Comparison of ENCODE assay signal across 16 cellular contexts in the genomic region with DNA sequence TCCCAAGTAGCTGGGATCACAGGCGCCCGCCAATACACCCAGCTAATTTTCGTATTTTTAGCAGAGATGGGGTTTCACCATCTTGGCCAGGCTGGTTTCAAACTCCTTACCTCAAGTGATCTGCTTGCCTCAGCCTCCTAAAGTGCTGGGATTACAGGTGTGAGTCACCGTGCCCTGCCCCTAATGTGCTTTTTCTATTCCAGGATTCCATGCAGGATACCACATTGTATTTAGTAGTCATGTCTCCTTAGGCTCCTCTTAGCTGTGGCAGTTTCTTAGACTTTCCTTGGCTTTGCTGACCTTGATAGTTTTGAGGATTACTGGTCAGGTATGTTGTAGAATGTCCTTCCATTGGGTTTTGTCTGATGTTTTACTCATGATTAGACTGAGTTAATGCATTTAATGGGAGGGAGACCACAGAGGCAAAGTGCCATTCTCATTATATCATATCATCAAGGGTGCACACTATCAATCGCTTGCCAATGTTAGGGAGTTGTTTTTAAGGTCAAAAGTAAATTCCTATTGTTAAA. TPM values are rescaled to one million over a fixed set of nuclear protein-coding genes. Genes with fewer than 3 reads are reported as not detected.
DNase-seq lines count a peak whose midpoint lies in the region; ATAC-seq lines count a peak whose summit lies in the region.
"Had no signal": no experiment of that assay in that cellular context is flagged by ENCODE, and none has a peak within 500 bp of the region (broad histone marks: within the 10 kb centered on the region; RNA-seq: fewer than 3 reads in every experiment).

No MANE protein-coding gene starts in this region.

- no peak for DNase-seq in activated naive CD4-positive, alpha-beta T cell (lab: John Stamatoyannopoulos, UW)
- DNase-seq in T-cell: no peak
- no peak for DNase-seq in central memory CD8-positive, alpha-beta T cell (ENCODE audit: low spot score in 2 of 2)
- no peak for DNase-seq in stimulated activated naive B cell treated with anti-CD40 and anti-IgM and Interleukin-4, amounts not matched to agents 10 μg/mL and 1 μg/mL and 100 μg/mL, for 72 hours
- DNase-seq in DMS114 treated with DMSO at 0.1 percent for 48 hours (lab: John Stamatoyannopoulos, UW; ENCODE audit: unreplicated experiment): no peak
- no peak for DNase-seq in NCI-H82 (lab: John Stamatoyannopoulos, UW)
- DNase-seq: COR-L47, EL, left ventricle myocardium inferior, NCI-H1694 treated with DMSO at 0.1 percent for 48 hours, NCI-H446 treated with DMSO at 0.1 percent for 48 hours, right lobe of liver, SIG-M5, T1000 had no signal

- POLR2A ChIA-PET in T-cell (lab: Charles Lee): interaction anchor here (0.6 to 4.8 kb wide), 4 partner anchors 35 to 127 kb away, joined by 3 to 185 read pairs (median 6); a partner anchor contains a TSS

- no peaks in the 10 kb centered on the region for H3K27me3 Mint-ChIP-seq in activated naive CD4-positive, alpha-beta T cell treated with anti-CD3 and anti-CD28 coated beads, Interleukin-2, amount 50 U/mL, for 24 hours
- no peaks in the 10 kb centered on the region for H3K27me3 Mint-ChIP-seq in T-cell
- H3K27me3 Mint-ChIP-seq in central memory CD8-positive, alpha-beta T cell: no peaks in the 10 kb centered on the region
- no peaks in the 10 kb centered on the region for H3K27me3 Mint-ChIP-seq in stimulated activated naive B cell treated with anti-CD40 and anti-IgM and Interleukin-4, amounts not matched to agents 10 μg/mL and 1 μg/mL and 100 μg/mL, for 72 hours

- H3K4me1 Mint-ChIP-seq in activated naive CD4-positive, alpha-beta T cell treated with anti-CD3 and anti-CD28 coated beads, Interleukin-2, amount 50 U/mL, for 24 hours: peaks cover 87% of the 10 kb centered on the region
- peaks cover 64 to 82% (median 78%) of the 10 kb centered on the region in 3 donors for H3K4me1 Mint-ChIP-seq in T-cell
- H3K4me1 Mint-ChIP-seq in central memory CD8-positive, alpha-beta T cell: peaks cover 46% of the 10 kb centered on the region
- H3K4me1 Mint-ChIP-seq in stimulated activated naive B cell treated with anti-CD40 and anti-IgM and Interleukin-4, amounts not matched to agents 10 μg/mL and 1 μg/mL and 100 μg/mL, for 72 hours: peaks cover 49 to 75% of the 10 kb centered on the region in 2 donors

- H3K9me3 Mint-ChIP-seq in activated naive CD4-positive, alpha-beta T cell treated with anti-CD3 and anti-CD28 coated beads, Interleukin-2, amount 50 U/mL, for 24 hours: peaks cover 16% of the 10 kb centered on the region
- peaks cover 0 to 3% (median 0%) of the 10 kb centered on the region in 3 donors for H3K9me3 Mint-ChIP-seq in T-cell
- H3K9me3 Mint-ChIP-seq in central memory CD8-positive, alpha-beta T cell: no peaks in the 10 kb centered on the region
- peaks cover 0 to 6% of the 10 kb centered on the region in 2 donors for H3K9me3 Mint-ChIP-seq in stimulated activated naive B cell treated with anti-CD40 and anti-IgM and Interleukin-4, amounts not matched to agents 10 μg/mL and 1 μg/mL and 100 μg/mL, for 72 hours

- H3K27ac Mint-ChIP-seq in activated naive CD4-positive, alpha-beta T cell treated with anti-CD3 and anti-CD28 coated beads, Interleukin-2, amount 50 U/mL, for 24 hours: peak overlapping the region; percentile 97
- H3K27ac Mint-ChIP-seq in T-cell: peak overlapping the region; percentile 66 to 77
- peak overlapping the region; percentile 63 for H3K27ac Mint-ChIP-seq in central memory CD8-positive, alpha-beta T cell (ENCODE audit: low read depth)
- peak overlapping the region; percentile 97 for H3K27ac Mint-ChIP-seq in stimulated activated naive B cell treated with anti-CD40 and anti-IgM and Interleukin-4, amounts not matched to agents 10 μg/mL and 1 μg/mL and 100 μg/mL, for 72 hours

- CTCF ChIA-PET in T-cell (lab: Charles Lee): interaction anchor here (0.6 to 1.0 kb wide), 2 partner anchors 14 to 28 kb away, joined by 3 read pairs; no protein-coding TSS in a partner anchor

- ATAC-seq in T-cell (replicated peaks in 1 of 4) (no peak), HG02798 (IDR thresholded peaks at IDR 0.05; ENCODE audit: poor library complexity, unreplicated experiment) (no peak)
- no peak for ATAC-seq in central memory CD8-positive, alpha-beta T cell (replicated peaks; ENCODE audit: extremely low read depth, poor library complexity, severe bottlenecking)
- ATAC-seq in stimulated activated naive B cell treated with anti-CD40 and anti-IgM and Interleukin-4, amounts not matched to agents 10 μg/mL and 1 μg/mL and 100 μg/mL, for 72 hours (replicated peaks): no peak
- ATAC-seq: right lobe of liver had no signal

- peaks cover 3% of the 10 kb centered on the region for H3K36me3 Mint-ChIP-seq in activated naive CD4-positive, alpha-beta T cell treated with anti-CD3 and anti-CD28 coated beads, Interleukin-2, amount 50 U/mL, for 24 hours
- H3K36me3 Mint-ChIP-seq in T-cell: no peaks in the 10 kb centered on the region
- H3K36me3 Mint-ChIP-seq in central memory CD8-positive, alpha-beta T cell (ENCODE audit: insufficient read depth): peaks cover 21% of the 10 kb centered on the region
- peaks cover 2 to 7% of the 10 kb centered on the region in 2 donors for H3K36me3 Mint-ChIP-seq in stimulated activated naive B cell treated with anti-CD40 and anti-IgM and Interleukin-4, amounts not matched to agents 10 μg/mL and 1 μg/mL and 100 μg/mL, for 72 hours

- H3K4me3 Mint-ChIP-seq in activated naive CD4-positive, alpha-beta T cell treated with anti-CD3 and anti-CD28 coated beads, Interleukin-2, amount 50 U/mL, for 24 hours: peak overlapping the region; percentile 78
- H3K4me3 Mint-ChIP-seq in T-cell: peak overlapping the region in 1 of 3 donors; percentile 31
- no peak overlapping the region for H3K4me3 Mint-ChIP-seq in central memory CD8-positive, alpha-beta T cell
- peak overlapping the region; percentile 57 to 68 for H3K4me3 Mint-ChIP-seq in stimulated activated naive B cell treated with anti-CD40 and anti-IgM and Interleukin-4, amounts not matched to agents 10 μg/mL and 1 μg/mL and 100 μg/mL, for 72 hours

RNA-seq across cellular contexts. Expression of a gene that starts 39.6 kb away (rescaled TPM):
- 1,000 to 10,000 TPM in 2 of 5 donors, 100 to 1,000 TPM in 3; 109 to 2,994 (median 145) TPM for total RNA-seq in T-cell
